Comparison of ENCODE assay signal across 16 cellular contexts in the genomic region with DNA sequence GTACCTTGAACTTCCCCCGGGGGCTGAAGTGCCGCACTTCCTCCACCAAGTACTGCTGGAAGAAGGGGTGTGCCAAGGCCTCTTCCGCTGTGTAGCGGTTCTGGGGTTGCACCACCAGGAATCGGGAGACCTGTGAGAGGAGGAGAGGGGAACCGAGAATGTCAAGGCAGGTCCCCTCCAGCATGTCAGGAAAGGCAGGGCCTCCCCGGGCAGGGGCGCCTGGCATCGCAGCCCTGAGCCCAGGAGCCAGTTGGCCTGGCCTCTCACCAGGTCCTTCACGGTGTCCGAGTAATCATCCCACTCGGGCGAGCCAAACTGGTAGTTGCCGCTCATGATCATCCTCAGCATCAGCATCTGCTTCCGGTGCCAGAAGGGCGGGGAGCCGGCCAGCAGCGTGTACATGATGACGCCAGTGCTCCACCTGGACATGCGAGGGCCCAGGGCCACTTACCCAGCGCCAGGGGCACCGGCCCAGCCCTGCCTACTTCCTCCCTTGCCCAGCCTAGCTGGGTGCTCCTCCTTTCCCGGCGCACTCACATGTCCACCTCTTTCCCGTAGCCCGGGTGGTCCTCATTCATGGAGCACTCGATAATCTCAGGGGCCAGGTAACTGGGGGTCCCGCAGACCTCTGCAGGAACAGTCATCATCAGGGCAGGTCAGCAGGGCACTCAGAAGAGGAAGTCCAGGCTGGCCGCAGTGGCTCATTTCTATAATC. TPM values are rescaled to one million over a fixed set of nuclear protein-coding genes. Genes with fewer than 3 reads are reported as not detected.
DNase-seq lines count a peak whose midpoint lies in the region; ATAC-seq and TF ChIP-seq lines count a peak whose summit lies in the region.
"Had no signal": no experiment of that assay in that cellular context is flagged by ENCODE, and none has a peak within 500 bp of the region (broad histone marks: within the 10 kb centered on the region; RNA-seq: fewer than 3 reads in every experiment).

No MANE protein-coding gene starts in this region.

- 94 to 96% methylated on average over 29 of the region's 29 CpGs for whole genome bisulfite sequencing in sigmoid colon, 2 donors

- H3K9ac ChIP-seq in Karpas-422 (ENCODE audit: low read length), result no peak overlapping the region

- no peak for TF ChIP-seq EP300 in sigmoid colon (IDR thresholded peaks at IDR 0.05)

- H3K9me3 Mint-ChIP-seq in CD14-positive monocyte, result peaks cover 0 to 2% (median 0%) of the 10 kb centered on the region in 7 donors
- H3K9me3 Mint-ChIP-seq: HFFc6 had no signal

- H2AFZ ChIP-seq in Karpas-422 (ENCODE audit: low read length), result no peak overlapping the region

- intact Hi-C loops in left ventricle myocardium inferior (cut with micrococcal nuclease) (no loop called here), left ventricle myocardium superior (cut with micrococcal nuclease) (no loop called here), sigmoid colon (cut with DNase I) (no loop called here), upper lobe of right lung (cut with DNase I) (no loop called here), CD14-positive monocyte (cut with micrococcal nuclease) (no loop called here)

- no peak for TF ChIP-seq CTCF in left ventricle myocardium inferior (IDR thresholded peaks at IDR 0.05; ENCODE audit: borderline replicate concordance)
- no peak for TF ChIP-seq CTCF in sigmoid colon (IDR thresholded peaks at IDR 0.05)
- no peak for TF ChIP-seq CTCF in upper lobe of right lung (IDR thresholded peaks at IDR 0.05)
- TF ChIP-seq CTCF in CD14-positive monocyte (IDR thresholded peaks at IDR 0.05), result no peak

- no peak overlapping the region for H3K4me3 ChIP-seq in left ventricle myocardium inferior
- H3K4me3 ChIP-seq in sigmoid colon, result no peak overlapping the region
- H3K4me3 ChIP-seq in upper lobe of right lung, result no peak overlapping the region
- H3K4me3 ChIP-seq in Karpas-422 (ENCODE audit: low read length), result no peak overlapping the region
- H3K4me3 ChIP-seq: MG63, Peyer's patch had no signal

- peak overlapping the region; percentile 95 for H3K27ac ChIP-seq in left ventricle myocardium inferior (replicated peaks)
- H3K27ac ChIP-seq in cingulate gyrus (ENCODE audit: low read depth, low read length), result peak overlapping the region; percentile 39
- peak overlapping the region in 1 of 4 donors; percentile 86 for H3K27ac ChIP-seq in sigmoid colon
- H3K27ac ChIP-seq in upper lobe of right lung, result no peak overlapping the region
- H3K27ac ChIP-seq in Karpas-422 (ENCODE audit: low read length), result no peak overlapping the region
- H3K27ac ChIP-seq: Peyer's patch had no signal

- no peaks in the 10 kb centered on the region for H3K9me2 ChIP-seq in Karpas-422 (replicated peaks; ENCODE audit: insufficient read depth, low read length)

- no peaks in the 10 kb centered on the region for H3K79me2 ChIP-seq in Karpas-422 (ENCODE audit: low read length)

- peaks cover 26 to 59% of the 10 kb centered on the region in 2 donors for H3K36me3 Mint-ChIP-seq in CD14-positive monocyte

- H3K4me1 Mint-ChIP-seq in CD14-positive monocyte, result no peaks in the 10 kb centered on the region

- no peak overlapping the region for H3K4me3 Mint-ChIP-seq in CD14-positive monocyte
- H3K4me3 Mint-ChIP-seq: HFFc6 had no signal

- ATAC-seq in left ventricle myocardium superior (no peak), upper lobe of right lung (no peak)

- H3K27me3 ChIP-seq in left ventricle myocardium inferior (ENCODE audit: low read depth) (no peaks in the 10 kb centered on the region), sigmoid colon (no peaks in the 10 kb centered on the region), upper lobe of right lung (no peaks in the 10 kb centered on the region), Karpas-422 (ENCODE audit: low read length) (no peaks in the 10 kb centered on the region)
- H3K27me3 ChIP-seq: MG63, Peyer's patch had no signal

- H3K9me3 ChIP-seq in left ventricle myocardium inferior (replicated peaks) (no peaks in the 10 kb centered on the region), sigmoid colon (no peaks in the 10 kb centered on the region), upper lobe of right lung (no peaks in the 10 kb centered on the region), Karpas-422 (ENCODE audit: low read length) (no peaks in the 10 kb centered on the region)
- H3K9me3 ChIP-seq: MG63, Peyer's patch had no signal

- H3K36me3 ChIP-seq in left ventricle myocardium inferior (peaks cover 43% of the 10 kb centered on the region), sigmoid colon (peaks cover 4 to 49% (median 10%) of the 10 kb centered on the region in 4 donors), upper lobe of right lung (peaks cover 39% of the 10 kb centered on the region), Karpas-422 (ENCODE audit: insufficient read depth, low read length) (peaks cover 8% of the 10 kb centered on the region; the same call in 1 of the 2 replicates)

- no peak overlapping the region for H3K4me2 ChIP-seq in Karpas-422 (ENCODE audit: low read depth, low read length, poor library complexity, severe bottlenecking)

- TF ChIP-seq POLR2A in sigmoid colon (IDR thresholded peaks at IDR 0.05), result no peak

- DNase-seq in left ventricle myocardium inferior, result no peak
- no peak for DNase-seq in left ventricle myocardium superior
- peak; percentile 64 for DNase-seq in sigmoid colon
- DNase-seq in upper lobe of right lung, result peak; percentile 52
- DNase-seq in NCI-H2029 (lab: John Stamatoyannopoulos, UW), result no peak
- no peak for DNase-seq in Karpas-422
- DNase-seq in CD14-positive monocyte (ENCODE audit: low spot score), result no peak
- DNase-seq: HFFc6, MG63, NCI-H1092 treated with DMSO at 0.1 percent for 48 hours, NCI-H1694, NCI-H2107, NCI-H2227 treated with DMSO at 0.1 percent for 48 hours, NCI-H524 had no signal

- no peaks in the 10 kb centered on the region for H4K20me1 ChIP-seq in Karpas-422 (ENCODE audit: insufficient read depth, low read depth, low read length)

- H3K4me1 ChIP-seq in left ventricle myocardium inferior, result peaks cover 59% of the 10 kb centered on the region
- H3K4me1 ChIP-seq in sigmoid colon, result peaks cover 0 to 36% (median 33%) of the 10 kb centered on the region in 4 donors
- peaks cover 9% of the 10 kb centered on the region for H3K4me1 ChIP-seq in upper lobe of right lung
- peaks cover 30% of the 10 kb centered on the region for H3K4me1 ChIP-seq in Karpas-422 (ENCODE audit: low read length)

- no peaks in the 10 kb centered on the region for H3K27me3 Mint-ChIP-seq in CD14-positive monocyte (ENCODE audit: low read depth in 3 of 3)

- H3K27ac Mint-ChIP-seq in CD14-positive monocyte, result peak overlapping the region in 1 of 7 donors; percentile 41
- H3K27ac Mint-ChIP-seq: HFFc6 had no signal

RNA-seq across cellular contexts. Expression of a gene that starts 11.0 kb away (rescaled TPM):
- 21.4 TPM for total RNA-seq in left ventricle myocardium inferior
- total RNA-seq in left ventricle myocardium superior, result 30.4 TPM
- total RNA-seq in sigmoid colon, result 10 to 100 TPM in 1 of 4 donors, 1 to 10 TPM in 3; 3.2 to 18.7 (median 5.6) TPM
- 1 to 10 TPM in 1 of 3 donors, under 1 TPM in 1, not detected in 1; 0.60 to 3.8 TPM for polyA plus RNA-seq in sigmoid colon
- total RNA-seq in upper lobe of right lung, result 0.72 TPM
- total RNA-seq in Karpas-422 (2014; rRNA removed; shearing (Covaris generic); ENCODE audit: low replicate concordance), result 0.22 and 2.8 TPM in 2 replicates
- polyA plus RNA-seq in CD14-positive monocyte, result not detected

RNA-seq across cellular contexts. Expression of a gene that starts 17.7 kb away (rescaled TPM):
- total RNA-seq in left ventricle myocardium inferior (33.5 TPM), left ventricle myocardium superior (29.2 TPM), sigmoid colon (100 to 1,000 TPM in 2 of 4 donors, 10 to 100 TPM in 2; 87.5 to 107 (median 96.3) TPM), upper lobe of right lung (167 TPM)
- polyA plus RNA-seq in sigmoid colon (10 to 100 TPM; 24.6 to 93.4 (median 38.8) TPM), CD14-positive monocyte (10 to 100 TPM; 75.0 to 88.2 TPM)
- total RNA-seq in Karpas-422 (2014; rRNA removed; shearing (Covaris generic); ENCODE audit: low replicate concordance), result 109 and 146 TPM in 2 replicates

RNA-seq across cellular contexts. Expression of a gene that starts 24.5 kb away (rescaled TPM):
- total RNA-seq in left ventricle myocardium inferior, result 468 TPM
- 500 TPM for total RNA-seq in left ventricle myocardium superior
- total RNA-seq in sigmoid colon, result 100 to 1,000 TPM; 315 to 508 (median 451) TPM
- 100 to 1,000 TPM; 636 to 769 (median 665) TPM for polyA plus RNA-seq in sigmoid colon
- 200 TPM for total RNA-seq in upper lobe of right lung
- total RNA-seq in Karpas-422 (2014; rRNA removed; shearing (Covaris generic); ENCODE audit: low replicate concordance), result 405 and 471 TPM in 2 replicates
- polyA plus RNA-seq in CD14-positive monocyte, result 100 to 1,000 TPM; 412 to 500 TPM

RNA-seq across cellular contexts. Expression of a gene that starts 30.2 kb away (rescaled TPM):
- total RNA-seq in left ventricle myocardium inferior (67.6 TPM), left ventricle myocardium superior (73.5 TPM), sigmoid colon (10 to 100 TPM; 67.0 to 93.1 (median 88.5) TPM), upper lobe of right lung (76.2 TPM)
- polyA plus RNA-seq in sigmoid colon (100 to 1,000 TPM in 1 of 3 donors, 10 to 100 TPM in 2; 52.9 to 114 (median 72.4) TPM), CD14-positive monocyte (10 to 100 TPM; 63.3 to 81.4 TPM)
- 149 and 174 TPM in 2 replicates for total RNA-seq in Karpas-422 (2014; rRNA removed; shearing (Covaris generic); ENCODE audit: low replicate concordance)

RNA-seq across cellular contexts. Expression of a gene that starts 30.5 kb away (rescaled TPM):
- 12.9 TPM for total RNA-seq in left ventricle myocardium inferior
- 14.6 TPM for total RNA-seq in left ventricle myocardium superior
- 10 to 100 TPM in 2 of 4 donors, 1 to 10 TPM in 2; 7.2 to 18.8 (median 9.9) TPM for total RNA-seq in sigmoid colon
- 10 to 100 TPM in 1 of 3 donors, 1 to 10 TPM in 2; 7.2 to 15.1 (median 7.2) TPM for polyA plus RNA-seq in sigmoid colon
- total RNA-seq in upper lobe of right lung, result 10.1 TPM
- total RNA-seq in Karpas-422 (2014; rRNA removed; shearing (Covaris generic); ENCODE audit: low replicate concordance), result 121 and 200 TPM in 2 replicates
- 1 to 10 TPM; 5.3 to 6.7 TPM for polyA plus RNA-seq in CD14-positive monocyte

Comparison
In these comparisons a context has a peak if more than half of its experiments do, and no peak if none do; other contexts are left out.
1. DNase-seq: peak in sigmoid colon (single experiment) and upper lobe of right lung (single experiment); none in left ventricle myocardium inferior (single experiment), left ventricle myocardium superior (single experiment), NCI-H2029 (single experiment), Karpas-422 (single experiment) and CD14-positive monocyte (single experiment).
2. H3K27ac ChIP-seq: peak in left ventricle myocardium inferior (single experiment) and cingulate gyrus (single experiment); none in upper lobe of right lung (single experiment) and Karpas-422 (single experiment).